15 cellular contexts compared by ENCODE assay signal in genomic region chr9:108512426-108513173, GRCh38.
"Had no signal": no experiment of that assay in that cellular context is flagged by ENCODE, and none has a peak within 500 bp of the region (broad histone marks: within the 10 kb centered on the region; RNA-seq: fewer than 3 reads in every experiment).

No MANE protein-coding gene starts in this region.

- H3K4me3 ChIP-seq: esophagus squamous epithelium, lung, skin epidermis, thyroid gland, uterus had no signal

- ATAC-seq: activated CD8-positive, alpha-beta T cell treated with anti-CD3 and anti-CD28 coated beads, Interleukin-2, amount 10 ng/mL, durations not matched to agents 7 days and 5 days; activated naive CD8-positive, alpha-beta T cell treated with anti-CD3 and anti-CD28 coated beads, Interleukin-2, amount 50 U/mL, for 24 hours; naive thymus-derived CD4-positive, alpha-beta T cell had no signal

- H3K9me3 Mint-ChIP-seq: central memory CD8-positive, alpha-beta T cell had no signal

- H3K27ac Mint-ChIP-seq: activated CD8-positive, alpha-beta T cell treated with anti-CD3 and anti-CD28 coated beads, Interleukin-2, amount 10 ng/mL, durations not matched to agents 7 days and 5 days; activated naive CD8-positive, alpha-beta T cell treated with anti-CD3 and anti-CD28 coated beads, Interleukin-2, amount 50 U/mL, for 24 hours; naive thymus-derived CD4-positive, alpha-beta T cell had no signal

- H3K27me3 ChIP-seq: esophagus squamous epithelium, neutrophil, thyroid gland, uterus had no signal

- H3K27ac ChIP-seq: esophagus squamous epithelium, neutrophil, skin epidermis, thyroid gland, uterus had no signal

- H3K4me1 ChIP-seq: esophagus squamous epithelium, thyroid gland, uterus had no signal

- H3K36me3 ChIP-seq: esophagus squamous epithelium, neutrophil, thyroid gland, uterus had no signal

- H3K27me3 Mint-ChIP-seq: central memory CD8-positive, alpha-beta T cell had no signal

- H3K4me1 Mint-ChIP-seq: activated naive CD8-positive, alpha-beta T cell treated with anti-CD3 and anti-CD28 coated beads, Interleukin-2, amount 50 U/mL, for 24 hours; central memory CD8-positive, alpha-beta T cell; naive thymus-derived CD4-positive, alpha-beta T cell had no signal

- FAIRE-seq: frontal cortex had no signal

- DNase-seq: activated CD4-positive, alpha-beta T cell treated with anti-CD3 and anti-CD28 coated beads for 48 hours; activated CD8-positive, alpha-beta memory T cell treated with anti-CD3 and anti-CD28 coated beads, Interleukin-2, amount 50 U/mL, for 48 hours; activated CD8-positive, alpha-beta T cell treated with anti-CD3 and anti-CD28 coated beads, Interleukin-2, amount 10 ng/mL, durations not matched to agents 7 days and 5 days; activated naive CD4-positive, alpha-beta T cell; activated naive CD8-positive, alpha-beta T cell treated with anti-CD3 and anti-CD28 coated beads, Interleukin-2, amount 50 U/mL, for 24 hours; esophagus squamous epithelium; naive thymus-derived CD4-positive, alpha-beta T cell; T-helper 9 cell; thyroid gland; uterus had no signal

- H3K4me3 Mint-ChIP-seq: activated CD8-positive, alpha-beta T cell treated with anti-CD3 and anti-CD28 coated beads, Interleukin-2, amount 10 ng/mL, durations not matched to agents 7 days and 5 days; activated naive CD8-positive, alpha-beta T cell treated with anti-CD3 and anti-CD28 coated beads, Interleukin-2, amount 50 U/mL, for 24 hours; central memory CD8-positive, alpha-beta T cell; naive thymus-derived CD4-positive, alpha-beta T cell had no signal
